In the genomic region with DNA sequence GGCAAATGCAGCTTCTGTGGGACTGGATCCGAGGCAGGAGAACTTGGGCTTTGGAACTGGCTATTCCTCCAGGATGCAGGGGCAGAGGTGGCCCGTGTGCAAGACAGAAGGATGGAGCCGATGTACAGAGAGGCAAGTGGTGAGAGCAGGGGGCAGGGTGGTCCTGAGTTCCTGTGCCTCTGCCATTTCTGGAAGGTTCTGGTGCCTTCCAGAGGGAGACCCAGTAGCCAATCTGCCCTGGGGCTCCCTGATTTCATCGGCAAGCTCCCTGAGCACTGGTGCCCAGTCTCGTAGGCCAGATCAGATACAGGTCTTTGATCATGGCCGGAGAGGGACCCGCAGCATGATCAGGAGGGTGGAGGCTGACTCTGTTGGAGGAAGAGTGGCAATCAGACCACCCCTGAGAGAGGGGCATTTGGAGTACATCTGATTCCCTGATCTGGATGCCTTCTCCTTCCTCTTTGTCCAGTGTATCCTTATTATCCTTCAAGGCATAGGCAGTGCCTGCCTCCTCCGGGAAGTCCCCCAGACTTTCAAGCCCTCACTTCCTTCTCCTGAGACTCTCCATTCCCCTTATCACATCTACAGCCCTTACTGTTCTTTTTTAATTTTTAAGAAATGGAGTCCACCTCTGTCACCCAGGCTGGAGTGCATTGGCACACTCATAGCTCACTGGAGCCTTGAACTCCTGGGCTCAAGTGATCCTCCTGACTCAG, we compare ENCODE assay signal across 22 cellular contexts. TPM values are rescaled to one million over a fixed set of nuclear protein-coding genes. Genes with fewer than 3 reads are reported as not detected.
A peak's percentile ranks its signal among the peaks of the same experiment; 100 is the strongest.
DNase-seq lines count a peak whose midpoint lies in the region; ATAC-seq, FAIRE-seq and TF ChIP-seq lines count a peak whose summit lies in the region.
"Had no signal": no experiment of that assay in that cellular context is flagged by ENCODE, and none has a peak within 500 bp of the region (broad histone marks: within the 10 kb centered on the region; RNA-seq: fewer than 3 reads in every experiment).

No MANE protein-coding gene starts in this region.

- H4K8ac ChIP-seq in H1 (ENCODE audit: extremely low read depth, insufficient read depth, low read length): peak overlapping the region; percentile 14; the same call in 1 of the 2 replicates

- peaks cover 0 to 6% (median 0%) of the 10 kb centered on the region in 12 donors for H3K4me1 ChIP-seq in heart left ventricle
- H3K4me1 ChIP-seq in H1 (replicated peaks in 1 of 4; ENCODE audit: control insufficient read depth in 3 of 4, insufficient read depth in 4 of 4, low read length in 3 of 4): no peaks in the 10 kb centered on the region
- peaks cover 0 to 19% (median 5%) of the 10 kb centered on the region in 4 donors for H3K4me1 ChIP-seq in sigmoid colon
- H3K4me1 ChIP-seq: HAP-1, Peyer's patch had no signal

- H4K5ac ChIP-seq in H1 (ENCODE audit: insufficient read length, low read depth, low read length): no peak overlapping the region

- FAIRE-seq in H1 (lab: Jason Lieb, UNC): no peak

- H3K36me3 ChIP-seq in heart left ventricle (no peaks in the 10 kb centered on the region), H1 (ENCODE audit: control insufficient read depth in 2 of 4, insufficient read depth in 4 of 4, low read length in 3 of 4) (no peaks in the 10 kb centered on the region), sigmoid colon (no peaks in the 10 kb centered on the region)
- H3K36me3 ChIP-seq: HAP-1, Peyer's patch had no signal

- no peaks in the 10 kb centered on the region for H3K9me3 Mint-ChIP-seq in nephron progenitor cell

- no peak overlapping the region for H3K4ac ChIP-seq in H1 (replicated peaks; ENCODE audit: insufficient read length, low read depth, low read length)

- no peak for TF ChIP-seq CTCF in heart left ventricle (IDR thresholded peaks at IDR 0.05)
- no peak for TF ChIP-seq CTCF in H1 (IDR thresholded peaks at IDR 0.05; ENCODE audit: control extremely low read depth in 1 of 3, insufficient read depth in 1 of 3, low read depth in 1 of 3, low read length in 3 of 3)
- no peak for TF ChIP-seq CTCF in sigmoid colon (IDR thresholded peaks at IDR 0.05)
- no peak for TF ChIP-seq CTCF in nephron progenitor cell (IDR thresholded peaks at IDR 0.05)

- WGBS in heart left ventricle, 4 donors: 83 to 87% (median 87%) methylated on average over 8 of the region's 8 CpGs
- 89% methylated on average over 8 of the region's 8 CpGs; no CpG with 5 or more reads in 1 of the 2 experiments for WGBS in H1 (ENCODE audit: extremely low coverage in 1 of 2, insufficient coverage in 1 of 2, insufficient read length in 1 of 2, insufficient replicate concordance in 2 of 2, low coverage in 1 of 2, low lambda C conversion rate in 2 of 2, missing lambda C conversion rate in 1 of 2), 2 experiments
- WGBS in sigmoid colon, 2 donors: 83 to 90% methylated on average over 8 of the region's 8 CpGs

- no peak for TF ChIP-seq EP300 in H1 (IDR thresholded peaks at IDR 0.05; ENCODE audit: borderline replicate concordance in 1 of 2, low read depth in 2 of 2, low read length in 2 of 2)
- TF ChIP-seq EP300 in sigmoid colon (IDR thresholded peaks at IDR 0.05): no peak

- CTCF ChIA-PET in H1 (lab: Charles Lee; ENCODE audit: partially characterized antibody): no interaction called here

- POLR2A ChIA-PET in H1 (lab: Charles Lee; ENCODE audit: partially characterized antibody): no interaction called here

- H3K79me2 ChIP-seq in H1 (ENCODE audit: control insufficient read depth in 1 of 2, insufficient read depth in 2 of 2, low read length in 2 of 2): no peaks in the 10 kb centered on the region

- no peak overlapping the region for H3K23ac ChIP-seq in H1 (ENCODE audit: insufficient read length)

- H3K18ac ChIP-seq in H1 (ENCODE audit: extremely low read depth, low read length): no peak overlapping the region

- no peak overlapping the region for H3K14ac ChIP-seq in H1 (ENCODE audit: insufficient read length)

- no peaks in the 10 kb centered on the region for H4K20me1 ChIP-seq in H1 (replicated peaks in 1 of 2; ENCODE audit: control insufficient read depth in 1 of 2, insufficient read depth in 2 of 2, low read length in 2 of 2)

- no peak overlapping the region for H4K91ac ChIP-seq in H1 (replicated peaks; ENCODE audit: insufficient read length, low read length)

- H3K4me1 Mint-ChIP-seq in nephron progenitor cell: no peaks in the 10 kb centered on the region

- H3K4me3 ChIP-seq in heart left ventricle (no peak overlapping the region), H1 (ENCODE audit: extremely low read depth in 1 of 4, insufficient read depth in 2 of 4, low read depth in 3 of 4, low read length in 4 of 4) (no peak overlapping the region), sigmoid colon (no peak overlapping the region)
- H3K4me3 ChIP-seq: HAP-1, Peyer's patch had no signal

- H3K27me3 Mint-ChIP-seq in nephron progenitor cell (ENCODE audit: low read depth, poor library complexity): peaks cover 10% of the 10 kb centered on the region

- no peak overlapping the region for H2BK120ac ChIP-seq in H1 (replicated peaks; ENCODE audit: low read depth, low read length)

- no peak for ATAC-seq in heart left ventricle
- ATAC-seq in HG03039 (IDR thresholded peaks at IDR 0.05; ENCODE audit: unreplicated experiment): no peak
- ATAC-seq in HG02588 (IDR thresholded peaks at IDR 0.05; ENCODE audit: unreplicated experiment): no peak
- ATAC-seq: Right ventricle myocardium inferior had no signal

- no peak overlapping the region for H3K4me3 Mint-ChIP-seq in nephron progenitor cell

- DNase-seq in cardiac septum (ENCODE audit: low spot score) (peak; percentile 31), heart left ventricle (no peak), H1 (ENCODE audit: low read depth in 1 of 2, low spot score in 2 of 2) (no peak), sigmoid colon (peak; percentile 36), nephron progenitor cell (no peak)
- DNase-seq: COR-L47, DMS153, IMR-90, Kasumi-1, MM.1S, NCI-H1092 treated with DMSO at 0.1 percent for 48 hours, NCI-H2081 treated with DMSO at 0.1 percent for 48 hours, NCI-H2227 treated with DMSO at 0.1 percent for 48 hours, NCI-H524 treated with DMSO at 0.1 percent for 48 hours had no signal

- no peak overlapping the region for H2AFZ ChIP-seq in H1 (ENCODE audit: low read length)

- H2BK20ac ChIP-seq in H1 (ENCODE audit: low read length): no peak overlapping the region

- H3K23me2 ChIP-seq in H1 (ENCODE audit: low read depth, low read length): no peaks in the 10 kb centered on the region

- TF ChIP-seq POLR2A in heart left ventricle (IDR thresholded peaks at IDR 0.05) (no peak), H1 (IDR thresholded peaks at IDR 0.05; ENCODE audit: control extremely low read depth in 1 of 2, low read depth in 2 of 2, low read length in 2 of 2) (no peak), sigmoid colon (IDR thresholded peaks at IDR 0.05) (no peak)

- no peak for TF ChIP-seq RAD21 in H1 (IDR thresholded peaks at IDR 0.05 in 1 of 2, conservative IDR thresholded peaks at IDR 0.05 in 1 of 2; ENCODE audit: low read depth in 2 of 2, low read length in 2 of 2)

- intact Hi-C loops in cardiac septum (cut with DNase I): no loop called here
- intact Hi-C loops in heart left ventricle (cut with DNase I): no loop called here
- intact Hi-C loops in sigmoid colon (cut with DNase I): no loop called here

- H3K56ac ChIP-seq in H1 (replicated peaks; ENCODE audit: insufficient read length, low read depth, low read length): no peak overlapping the region

- H3K27ac ChIP-seq in heart left ventricle: no peak overlapping the region
- no peak overlapping the region for H3K27ac ChIP-seq in H1 (ENCODE audit: low read depth, low read length)
- no peak overlapping the region for H3K27ac ChIP-seq in sigmoid colon
- H3K27ac ChIP-seq: C4-2B, Peyer's patch had no signal

- H3K9me3 ChIP-seq in heart left ventricle (no peaks in the 10 kb centered on the region), H1 (ENCODE audit: insufficient read depth in 2 of 2, low read depth in 1 of 2, low read length in 1 of 2) (peaks cover 0 to 5% of the 10 kb centered on the region in 2 experiments; a peak in 1 of 4 replicates), sigmoid colon (no peaks in the 10 kb centered on the region)
- H3K9me3 ChIP-seq: HAP-1, Peyer's patch had no signal

- H2BK12ac ChIP-seq in H1 (ENCODE audit: low read depth, low read length): no peak overlapping the region

- no peak overlapping the region for H3K4me2 ChIP-seq in H1 (ENCODE audit: insufficient read depth in 1 of 2, low read depth in 2 of 2, low read length in 2 of 2)

- no peak overlapping the region for H2BK5ac ChIP-seq in H1 (ENCODE audit: low read depth, low read length)

- no peak overlapping the region for H3K27ac Mint-ChIP-seq in nephron progenitor cell

- H2BK15ac ChIP-seq in H1 (ENCODE audit: low read length): no peak overlapping the region

- H3K27me3 ChIP-seq in heart left ventricle (peaks cover 0 to 6% (median 0%) of the 10 kb centered on the region in 9 donors), H1 (replicated peaks in 1 of 4; ENCODE audit: control insufficient read depth in 3 of 4, extremely low read depth in 1 of 4, insufficient read depth in 3 of 4, low read length in 3 of 4) (no peaks in the 10 kb centered on the region; a peak in 1 of 7 replicates), sigmoid colon (no peaks in the 10 kb centered on the region)
- H3K27me3 ChIP-seq: Peyer's patch had no signal

- no peaks in the 10 kb centered on the region for H3K79me1 ChIP-seq in H1 (ENCODE audit: low read depth, low read length)

- H3K36me3 Mint-ChIP-seq in nephron progenitor cell (ENCODE audit: low read depth): no peaks in the 10 kb centered on the region

- H2AK5ac ChIP-seq in H1 (ENCODE audit: low read depth, low read length): no peak overlapping the region

- H3K9ac ChIP-seq in H1 (replicated peaks in 1 of 4; ENCODE audit: extremely low read depth in 1 of 4, low read depth in 3 of 4, low read length in 3 of 4): no peak overlapping the region

RNA-seq across cellular contexts. Expression of gene MRGPRD, which starts 9.7 kb away (rescaled TPM):
- total RNA-seq in cardiac septum: not detected
- total RNA-seq in heart left ventricle: not detected
- polyA plus RNA-seq in heart left ventricle: not detected
- not detected in 2 replicates for total RNA-seq in H1 (2021; fragmentation: NEBNext Ultra II Directional; extraction: Animal tissue kit (Norgen Biotek cat#: 25700))
- polyA plus RNA-seq in H1 (2011; rRNA removed): not detected in 2 replicates
- not detected for polyA plus RNA-seq in H1 (2011; cell fraction: cytosol; rRNA removed)
- polyA plus RNA-seq in H1 (2011; cell fraction: nucleus; rRNA removed): not detected
- polyA plus RNA-seq in H1 (2012, experiment 1 of 2): not detected in 4 replicates
- polyA plus RNA-seq in H1 (2012, experiment 2 of 2): not detected
- not detected for polyA plus RNA-seq in H1 (2013, experiment 1 of 2)
- not detected for polyA plus RNA-seq in H1 (2013, experiment 2 of 2)
- polyA minus RNA-seq in H1 (2011; rRNA and poly(A)+ RNA removed): 0.24 TPM in 1 of 2 replicates, not detected in the other
- not detected for polyA minus RNA-seq in H1 (2011; cell fraction: cytosol; rRNA and poly(A)+ RNA removed)
- polyA minus RNA-seq in H1 (2011; cell fraction: nucleus; rRNA and poly(A)+ RNA removed): not detected
- total RNA-seq in sigmoid colon: 1 to 10 TPM in 3 of 4 donors, not detected in 1; 1.9 to 2.2 (median 2.1) TPM
- polyA plus RNA-seq in sigmoid colon: not detected
- total RNA-seq: A673, HT1080, IMR-90, Peyer's patch, Right ventricle myocardium inferior had no signal
- polyA plus RNA-seq: IMR-90 had no signal

RNA-seq across cellular contexts. Expression of gene MRGPRF, which starts 42.0 kb away (rescaled TPM):
- total RNA-seq in cardiac septum (2.3 TPM), heart left ventricle (10 to 100 TPM in 1 of 9 donors, 1 to 10 TPM in 8; 1.6 to 13.1 (median 3.3) TPM), sigmoid colon (100 to 1,000 TPM; 118 to 263 (median 138) TPM)
- polyA plus RNA-seq in heart left ventricle (1 to 10 TPM; 4.2 to 4.9 TPM), H1 (2011; rRNA removed) (7.5 and 12.2 TPM in 2 replicates), sigmoid colon (10 to 100 TPM in 1 of 3 donors, 1 to 10 TPM in 2; 1.8 to 18.7 (median 4.2) TPM)
- 11.0 and 11.9 TPM in 2 replicates for total RNA-seq in H1 (2021; fragmentation: NEBNext Ultra II Directional; extraction: Animal tissue kit (Norgen Biotek cat#: 25700))
- polyA plus RNA-seq in H1 (2011; cell fraction: cytosol; rRNA removed): 7.1 TPM
- 7.9 TPM for polyA plus RNA-seq in H1 (2011; cell fraction: nucleus; rRNA removed)
- polyA plus RNA-seq in H1 (2012, experiment 1 of 2): 6.8 to 11.3 TPM (median 8.2 TPM) in 4 replicates
- polyA plus RNA-seq in H1 (2012, experiment 2 of 2): 13.9 TPM
- 11.8 TPM for polyA plus RNA-seq in H1 (2013, experiment 1 of 2)
- 12.8 TPM for polyA plus RNA-seq in H1 (2013, experiment 2 of 2)
- 4.3 and 5.4 TPM in 2 replicates for polyA minus RNA-seq in H1 (2011; rRNA and poly(A)+ RNA removed)
- polyA minus RNA-seq in H1 (2011; cell fraction: cytosol; rRNA and poly(A)+ RNA removed): 6.4 TPM
- 7.7 TPM for polyA minus RNA-seq in H1 (2011; cell fraction: nucleus; rRNA and poly(A)+ RNA removed)
- total RNA-seq: HT1080 had no signal

Comparison
In these comparisons a context has a peak if more than half of its experiments do, and no peak if none do; other contexts are left out.
1. DNase-seq: peak in cardiac septum (single experiment) and sigmoid colon (single experiment); none in heart left ventricle (0 of 5), H1 (0 of 2) and nephron progenitor cell (single experiment).